10 cellular contexts compared by ENCODE assay signal in the genomic region with DNA sequence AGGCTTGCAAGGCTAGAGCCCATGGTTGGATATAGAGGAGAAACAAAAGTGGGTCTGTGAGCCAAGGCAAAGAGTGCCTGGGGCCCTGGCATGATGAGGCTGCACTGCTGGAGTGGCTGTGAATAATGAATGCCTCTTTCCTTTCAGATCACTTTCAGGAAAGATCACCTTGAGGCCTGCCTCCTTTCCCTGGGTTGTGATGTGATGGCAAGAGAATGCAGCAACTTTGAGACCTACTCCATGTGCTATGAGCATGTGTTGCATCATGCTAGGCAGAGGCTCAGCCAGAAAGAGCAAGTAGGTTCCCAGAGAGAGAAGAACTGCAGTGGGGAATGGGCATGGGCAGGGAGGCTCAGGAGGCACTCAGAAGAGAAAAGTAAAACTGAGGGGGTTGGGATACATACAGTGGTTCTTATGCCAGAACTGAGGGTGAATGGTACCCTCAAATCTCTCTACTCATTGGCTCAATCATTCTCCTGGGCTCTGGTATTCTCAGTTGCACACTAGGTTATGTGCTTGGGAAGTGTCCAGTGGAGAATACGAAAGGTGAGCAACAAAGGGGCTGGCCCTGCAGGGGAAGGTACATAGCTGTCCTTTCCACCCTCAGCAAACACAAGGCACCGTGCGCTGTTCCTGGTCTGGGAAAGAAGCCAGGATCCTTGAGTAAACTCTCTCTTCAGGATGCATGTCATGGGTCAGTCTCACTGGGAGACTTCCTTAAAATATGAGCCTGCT. TPM values are rescaled to one million over a fixed set of nuclear protein-coding genes. Genes with fewer than 3 reads are reported as not detected.
A peak's percentile ranks its signal among the peaks of the same experiment; 100 is the strongest.
DNase-seq lines count a peak whose midpoint lies in the region; ATAC-seq and TF ChIP-seq lines count a peak whose summit lies in the region.
"Had no signal": no experiment of that assay in that cellular context is flagged by ENCODE, and none has a peak within 500 bp of the region (broad histone marks: within the 10 kb centered on the region; RNA-seq: fewer than 3 reads in every experiment).

No MANE protein-coding gene starts in this region.

- TF ChIP-seq POLR2A in heart left ventricle (IDR thresholded peaks at IDR 0.05): no peak

- peak overlapping the region; percentile 81 for H3K27ac Mint-ChIP-seq in type B pancreatic cell
- no peak overlapping the region for H3K27ac Mint-ChIP-seq in HFFc6
- H3K27ac Mint-ChIP-seq: T-cell had no signal

- intact Hi-C loops in heart left ventricle (cut with DNase I): no loop called here
- intact Hi-C loops in Right ventricle myocardium inferior (cut with DNase I): no loop called here
- intact Hi-C loops in left ventricle myocardium superior (cut with micrococcal nuclease): no loop called here

- H3K9ac ChIP-seq in adipocyte (ENCODE audit: low read length): no peak overlapping the region

- H3K4me1 ChIP-seq in heart left ventricle: peaks cover 0 to 18% (median 0%) of the 10 kb centered on the region in 12 donors
- H3K4me1 ChIP-seq in adipocyte (ENCODE audit: control insufficient read depth, insufficient read depth, low read length): peaks cover 28% of the 10 kb centered on the region

- H3K9me3 ChIP-seq in heart left ventricle (no peaks in the 10 kb centered on the region), adipocyte (ENCODE audit: control insufficient read depth, low read length) (no peaks in the 10 kb centered on the region)

- H3K4me3 ChIP-seq in heart left ventricle (no peak overlapping the region), adipocyte (ENCODE audit: low read length) (no peak overlapping the region)

- no peak for TF ChIP-seq CTCF in heart left ventricle (IDR thresholded peaks at IDR 0.05)
- TF ChIP-seq CTCF in type B pancreatic cell (conservative IDR thresholded peaks at IDR 0.05): no peak
- no peak for TF ChIP-seq CTCF in HFFc6 (IDR thresholded peaks at IDR 0.05)

- H3K36me3 Mint-ChIP-seq in type B pancreatic cell (peaks cover 4% of the 10 kb centered on the region), HFFc6 (ENCODE audit: low read depth) (no peaks in the 10 kb centered on the region)

- H3K4me1 Mint-ChIP-seq in type B pancreatic cell (ENCODE audit: unreplicated experiment) (peaks cover 5% of the 10 kb centered on the region), HFFc6 (ENCODE audit: low read depth) (no peaks in the 10 kb centered on the region)

- peak in 3 of 4 donors; percentile 76 to 79 (median 77) for ATAC-seq in heart left ventricle
- no peak for ATAC-seq in Right ventricle myocardium inferior
- peak; percentile 88 for ATAC-seq in left ventricle myocardium superior
- ATAC-seq: T-cell had no signal

- 24 to 44% (median 39%) methylated on average over 2 to 3 of the region's 3 CpGs for WGBS in heart left ventricle, 4 donors

- DNase-seq in heart left ventricle: peak in 1 of 5 donors; percentile 40
- DNase-seq in Right ventricle myocardium inferior (ENCODE audit: missing footprints): no peak
- DNase-seq in adipocyte (ENCODE audit: low read depth): peak; percentile 6
- no peak for DNase-seq in left ventricle myocardium superior
- no peak for DNase-seq in type B pancreatic cell (ENCODE audit: extremely low spot score, unreplicated experiment)
- DNase-seq in HFFc6: no peak
- DNase-seq in NCI-H446 (lab: John Stamatoyannopoulos, UW): no peak
- DNase-seq in activated CD4-positive, alpha-beta T cell treated with anti-CD3 and anti-CD28 coated beads, Interleukin-2, amount 50 U/mL, for 4 hours: no peak
- DNase-seq: cerebellar nuclear complex, T-cell had no signal

- H3K27ac ChIP-seq in heart left ventricle: no peak overlapping the region

- no peaks in the 10 kb centered on the region for H3K36me3 ChIP-seq in heart left ventricle
- H3K36me3 ChIP-seq in adipocyte (ENCODE audit: control insufficient read depth, insufficient read depth, low read length, severe bottlenecking): no peaks in the 10 kb centered on the region

- no peaks in the 10 kb centered on the region for H3K27me3 ChIP-seq in heart left ventricle
- no peaks in the 10 kb centered on the region for H3K27me3 ChIP-seq in adipocyte (replicated peaks; ENCODE audit: control insufficient read depth, insufficient read depth, low read length)

- peak overlapping the region; percentile 42 for H3K4me3 Mint-ChIP-seq in type B pancreatic cell
- H3K4me3 Mint-ChIP-seq in HFFc6: no peak overlapping the region
- H3K4me3 Mint-ChIP-seq: T-cell had no signal

- peaks cover 6% of the 10 kb centered on the region for H3K9me3 Mint-ChIP-seq in type B pancreatic cell
- no peaks in the 10 kb centered on the region; the same call in 1 of the 2 replicates for H3K9me3 Mint-ChIP-seq in HFFc6
- H3K9me3 Mint-ChIP-seq: T-cell had no signal

- H3K27me3 Mint-ChIP-seq in type B pancreatic cell (no peaks in the 10 kb centered on the region), HFFc6 (ENCODE audit: insufficient read depth) (peaks cover 3% of the 10 kb centered on the region)
- H3K27me3 Mint-ChIP-seq: T-cell had no signal

RNA-seq across cellular contexts. Expression of a gene that starts 45.9 kb away (rescaled TPM):
- 100 to 1,000 TPM in 7 of 9 donors, 10 to 100 TPM in 2; 82.0 to 213 (median 119) TPM for total RNA-seq in heart left ventricle
- polyA plus RNA-seq in heart left ventricle: 100 to 1,000 TPM in 1 of 2 donors, 10 to 100 TPM in 1; 77.1 to 193 TPM
- total RNA-seq in Right ventricle myocardium inferior: 112 TPM
- total RNA-seq in left ventricle myocardium superior: 100 TPM
- 230 and 298 TPM in 2 replicates for total RNA-seq in type B pancreatic cell (ENCODE audit: low replicate concordance)
- total RNA-seq in HFFc6 (2021; fragmentation: NEBNext Ultra II Directional; extraction: Animal tissue kit (Norgen Biotek cat#: 25700)): 100 to 1,000 TPM; 243 to 260 (median 252) TPM
